27 cellular contexts compared by ENCODE assay signal in genomic region chr3:141074529-141074928, GRCh38. TPM values are rescaled to one million over a fixed set of nuclear protein-coding genes. Genes with fewer than 3 reads are reported as not detected.
DNase-seq lines count a peak whose midpoint lies in the region; ATAC-seq and TF ChIP-seq lines count a peak whose summit lies in the region.
"Had no signal": no experiment of that assay in that cellular context is flagged by ENCODE, and none has a peak within 500 bp of the region (broad histone marks: within the 10 kb centered on the region; RNA-seq: fewer than 3 reads in every experiment).

No MANE protein-coding gene starts in this region.

- peak overlapping the region; percentile 68 for H3K27ac Mint-ChIP-seq in glutamatergic neuron (ENCODE audit: unreplicated experiment)
- no peak overlapping the region for H3K27ac Mint-ChIP-seq in type B pancreatic cell
- H3K27ac Mint-ChIP-seq: activated CD8-positive, alpha-beta memory T cell treated with anti-CD3 and anti-CD28 coated beads, Interleukin-2, amount 10 ng/mL, durations not matched to agents 7 days and 5 days; CD8-positive, alpha-beta T cell had no signal

- DNase-seq in NCI-H2227 (lab: John Stamatoyannopoulos, UW; ENCODE audit: unreplicated experiment) (peak; percentile 50), NCI-H2227 treated with DMSO at 0.1 percent for 48 hours (lab: John Stamatoyannopoulos, UW) (no peak), glutamatergic neuron (no peak), mesenteric fat pad (ENCODE audit: low spot score) (peak; percentile 77), upper lobe of right lung (peak; percentile 28), NCI-H345 (lab: John Stamatoyannopoulos, UW) (no peak), midbrain (lab: John Stamatoyannopoulos, UW) (no peak), type B pancreatic cell (ENCODE audit: extremely low spot score, unreplicated experiment) (no peak)
- DNase-seq: activated CD4-positive, alpha-beta T cell treated with anti-CD3 and anti-CD28 coated beads, Interleukin-2, amount 50 U/mL, for 1 hour; activated CD8-positive, alpha-beta memory T cell treated with anti-CD3 and anti-CD28 coated beads, Interleukin-2, amount 10 ng/mL, durations not matched to agents 7 days and 5 days; AML-193; anterior cingulate cortex; CD8-positive, alpha-beta T cell; cortex of kidney; MV-4-11; naive thymus-derived CD8-positive, alpha-beta T cell; NCI-H187 treated with DMSO at 0.1 percent for 48 hours; NCI-H446; OCI-M1; stimulated activated CD8-positive, alpha-beta memory T cell treated with anti-CD3 and anti-CD28 coated beads, Interleukin-4, amount 100 ng/mL, for 48 hours; stomach had no signal

- H3K4me3 Mint-ChIP-seq in glutamatergic neuron (ENCODE audit: unreplicated experiment) (peak overlapping the region; percentile 46), type B pancreatic cell (no peak overlapping the region)
- H3K4me3 Mint-ChIP-seq: activated CD8-positive, alpha-beta memory T cell treated with anti-CD3 and anti-CD28 coated beads, Interleukin-2, amount 10 ng/mL, durations not matched to agents 7 days and 5 days; CD8-positive, alpha-beta T cell; naive thymus-derived CD8-positive, alpha-beta T cell had no signal

- H3K4me1 Mint-ChIP-seq in glutamatergic neuron (ENCODE audit: low read depth, unreplicated experiment) (peaks cover 71% of the 10 kb centered on the region), type B pancreatic cell (ENCODE audit: unreplicated experiment) (peaks cover 73% of the 10 kb centered on the region)
- H3K4me1 Mint-ChIP-seq: activated CD8-positive, alpha-beta memory T cell treated with anti-CD3 and anti-CD28 coated beads, Interleukin-2, amount 10 ng/mL, durations not matched to agents 7 days and 5 days had no signal

- no peaks in the 10 kb centered on the region for H3K27me3 ChIP-seq in upper lobe of right lung
- H3K27me3 ChIP-seq: gastroesophageal sphincter, stomach, tibial nerve had no signal

- ATAC-seq in upper lobe of right lung, result no peak
- ATAC-seq: activated CD8-positive, alpha-beta memory T cell treated with anti-CD3 and anti-CD28 coated beads, Interleukin-2, amount 10 ng/mL, durations not matched to agents 7 days and 5 days; activated naive CD4-positive, alpha-beta T cell treated with anti-CD3 and anti-CD28 coated beads, Interleukin-2, amount 50 U/mL, for 72 hours; CD8-positive, alpha-beta T cell; gastroesophageal sphincter; naive thymus-derived CD8-positive, alpha-beta T cell had no signal

- H3K27ac ChIP-seq in upper lobe of right lung, result no peak overlapping the region
- H3K27ac ChIP-seq: gastroesophageal sphincter, KMS-11, prostate gland, stomach, tibial nerve had no signal

- H3K27me3 Mint-ChIP-seq in glutamatergic neuron (ENCODE audit: unreplicated experiment) (peaks cover 5% of the 10 kb centered on the region), type B pancreatic cell (no peaks in the 10 kb centered on the region)
- H3K27me3 Mint-ChIP-seq: activated CD8-positive, alpha-beta memory T cell treated with anti-CD3 and anti-CD28 coated beads, Interleukin-2, amount 10 ng/mL, durations not matched to agents 7 days and 5 days; naive thymus-derived CD8-positive, alpha-beta T cell had no signal

- H3K9me3 ChIP-seq in upper lobe of right lung, result no peaks in the 10 kb centered on the region
- H3K9me3 ChIP-seq: gastroesophageal sphincter, prostate gland, stomach, tibial nerve had no signal

- H3K36me3 ChIP-seq in upper lobe of right lung, result no peaks in the 10 kb centered on the region
- H3K36me3 ChIP-seq: gastroesophageal sphincter, prostate gland, stomach, tibial nerve had no signal

- H3K4me3 ChIP-seq in upper lobe of right lung, result no peak overlapping the region
- H3K4me3 ChIP-seq: gastroesophageal sphincter, prostate gland, stomach, tibial nerve had no signal

- intact Hi-C loops in upper lobe of right lung (cut with DNase I), result no loop called here

- no peak for TF ChIP-seq CTCF in glutamatergic neuron (IDR thresholded peaks at IDR 0.05; ENCODE audit: partially characterized antibody, unreplicated experiment)
- TF ChIP-seq CTCF in upper lobe of right lung (IDR thresholded peaks at IDR 0.05), result no peak
- TF ChIP-seq CTCF in type B pancreatic cell (conservative IDR thresholded peaks at IDR 0.05), result no peak

- H3K36me3 Mint-ChIP-seq in glutamatergic neuron (ENCODE audit: unreplicated experiment), result no peaks in the 10 kb centered on the region
- no peaks in the 10 kb centered on the region for H3K36me3 Mint-ChIP-seq in type B pancreatic cell
- H3K36me3 Mint-ChIP-seq: activated CD8-positive, alpha-beta memory T cell treated with anti-CD3 and anti-CD28 coated beads, Interleukin-2, amount 10 ng/mL, durations not matched to agents 7 days and 5 days; activated naive CD4-positive, alpha-beta T cell treated with anti-CD3 and anti-CD28 coated beads, Interleukin-2, amount 50 U/mL, for 72 hours; CD8-positive, alpha-beta T cell; naive thymus-derived CD8-positive, alpha-beta T cell had no signal

- H3K9me3 Mint-ChIP-seq in glutamatergic neuron (ENCODE audit: unreplicated experiment) (peaks cover 16% of the 10 kb centered on the region), type B pancreatic cell (no peaks in the 10 kb centered on the region)
- H3K9me3 Mint-ChIP-seq: activated naive CD4-positive, alpha-beta T cell treated with anti-CD3 and anti-CD28 coated beads, Interleukin-2, amount 50 U/mL, for 72 hours; CD8-positive, alpha-beta T cell; naive thymus-derived CD8-positive, alpha-beta T cell had no signal

- peaks cover 21% of the 10 kb centered on the region for H3K4me1 ChIP-seq in upper lobe of right lung
- H3K4me1 ChIP-seq: prostate gland had no signal

RNA-seq across cellular contexts. Expression of gene SPSB4, which starts 23.4 kb away (rescaled TPM):
- total RNA-seq in glutamatergic neuron (ENCODE audit: unreplicated experiment) (98.4 TPM), mesenteric fat pad (1.1 TPM), upper lobe of right lung (1.2 TPM), type B pancreatic cell (ENCODE audit: low replicate concordance) (4.7 and 23.8 TPM in 2 replicates)
- total RNA-seq: activated naive CD4-positive, alpha-beta T cell treated with anti-CD3 and anti-CD28 coated beads, Interleukin-2, amount 50 U/mL, for 72 hours; CD8-positive, alpha-beta T cell; HT1080; naive thymus-derived CD8-positive, alpha-beta T cell had no signal

Comparison
In these comparisons a context has a peak if more than half of its experiments do, and no peak if none do; other contexts are left out.
1. DNase-seq: peak in NCI-H2227 (single experiment), mesenteric fat pad (single experiment) and upper lobe of right lung (single experiment); none in NCI-H2227 treated with DMSO at 0.1 percent for 48 hours (single experiment), glutamatergic neuron (single experiment), NCI-H345 (single experiment), midbrain (single experiment) and type B pancreatic cell (single experiment).